12 cellular contexts compared by ENCODE assay signal in genomic region chr2:71156531-71156930, GRCh38. TPM values are rescaled to one million over a fixed set of nuclear protein-coding genes. Genes with fewer than 3 reads are reported as not detected.
DNase-seq lines count a peak whose midpoint lies in the region; ATAC-seq and TF ChIP-seq lines count a peak whose summit lies in the region.
"Had no signal": no experiment of that assay in that cellular context is flagged by ENCODE, and none has a peak within 500 bp of the region (broad histone marks: within the 10 kb centered on the region; RNA-seq: fewer than 3 reads in every experiment).

No MANE protein-coding gene starts in this region.

- 79% methylated on average over 5 of the region's 5 CpGs for WGBS in mesenchymal stem cell

- H4K8ac ChIP-seq in mesenchymal stem cell (ENCODE audit: low read length) = no peak overlapping the region

- peak overlapping the region; percentile 59 for H3K9ac ChIP-seq in mesenchymal stem cell (ENCODE audit: low read length)

- no peak overlapping the region for H3K27ac ChIP-seq in RWPE2 (ENCODE audit: poor library complexity, severe bottlenecking)
- no peak overlapping the region for H3K27ac ChIP-seq in mesenchymal stem cell (ENCODE audit: low read length, poor library complexity, severe bottlenecking)

- no peaks in the 10 kb centered on the region for H3K4me1 ChIP-seq in RWPE2 (ENCODE audit: insufficient read depth, poor library complexity, severe bottlenecking)
- H3K4me1 ChIP-seq in mesenchymal stem cell (ENCODE audit: control insufficient read depth, insufficient read depth, low read depth, low read length) = peaks cover 7% of the 10 kb centered on the region

- no peak overlapping the region for H3K4me3 ChIP-seq in RWPE2 (ENCODE audit: severe bottlenecking)
- H3K4me3 ChIP-seq in mesenchymal stem cell (ENCODE audit: insufficient read depth in 1 of 2, low read depth in 1 of 2, low read length in 2 of 2) = peak overlapping the region in 1 of 2 experiments; percentile 76
- H3K4me3 ChIP-seq: lung had no signal

- CTCF ChIA-PET in T-cell (lab: Charles Lee) = interaction anchor here (0.6 to 1.5 kb wide), 4 partner anchors 12 to 175 kb away, joined by 3 read pairs; partner anchors contain the start of gene ZNF638 (in 1 of the 2)

- H3K27me3 Mint-ChIP-seq in nephron progenitor cell (ENCODE audit: low read depth, poor library complexity) (peaks cover 19% of the 10 kb centered on the region), T-cell (peaks cover 4 to 11% of the 10 kb centered on the region in 2 donors)

- H3K36me3 Mint-ChIP-seq in nephron progenitor cell (ENCODE audit: low read depth) (no peaks in the 10 kb centered on the region), T-cell (no peaks in the 10 kb centered on the region)

- H3K36me3 ChIP-seq in RWPE2 (ENCODE audit: low read depth) = no peaks in the 10 kb centered on the region
- H3K36me3 ChIP-seq in mesenchymal stem cell (ENCODE audit: control insufficient read depth in 1 of 2, insufficient read depth in 2 of 2, low read depth in 1 of 2, low read length in 2 of 2) = no peaks in the 10 kb centered on the region

- H3K23ac ChIP-seq in mesenchymal stem cell (ENCODE audit: low read length in 2 of 2) = no peak overlapping the region

- H3K4me1 Mint-ChIP-seq in nephron progenitor cell (peaks cover 14% of the 10 kb centered on the region), T-cell (peaks cover 6 to 9% (median 8%) of the 10 kb centered on the region in 3 donors)

- no peak overlapping the region for H3K4me3 Mint-ChIP-seq in nephron progenitor cell
- no peak overlapping the region for H3K4me3 Mint-ChIP-seq in T-cell
- H3K4me3 Mint-ChIP-seq: stimulated activated naive CD8-positive, alpha-beta T cell treated with anti-CD3 and anti-CD28 coated beads, Interleukin-15, Interleukin-2, amounts not matched to agents 100 ng/mL and 50 ng/mL, for 24 hours had no signal

- H3K27me3 ChIP-seq in RWPE2 (ENCODE audit: insufficient read depth, poor library complexity, severe bottlenecking) = no peaks in the 10 kb centered on the region
- H3K27me3 ChIP-seq in mesenchymal stem cell (ENCODE audit: control insufficient read depth in 1 of 2, insufficient read depth in 1 of 2, low read length in 2 of 2) = peaks cover 33 to 38% of the 10 kb centered on the region in 2 experiments

- no peak overlapping the region for H2BK12ac ChIP-seq in mesenchymal stem cell (ENCODE audit: low read length in 2 of 2)

- H2BK5ac ChIP-seq in mesenchymal stem cell (ENCODE audit: low read depth, low read length, poor library complexity, severe bottlenecking) = no peak overlapping the region

- H3K79me1 ChIP-seq in mesenchymal stem cell (replicated peaks; ENCODE audit: low read length, poor library complexity, severe bottlenecking) = no peaks in the 10 kb centered on the region

- no peaks in the 10 kb centered on the region for H3K9me3 ChIP-seq in RWPE2 (ENCODE audit: severe bottlenecking)
- H3K9me3 ChIP-seq in mesenchymal stem cell (ENCODE audit: control insufficient read depth, low read length) = no peaks in the 10 kb centered on the region

- H3K4me2 ChIP-seq in mesenchymal stem cell (ENCODE audit: low read length, poor library complexity, severe bottlenecking) = no peak overlapping the region

- TF ChIP-seq CTCF in RWPE2 (IDR thresholded peaks at IDR 0.05; ENCODE audit: poor library complexity, severe bottlenecking) = no peak
- TF ChIP-seq CTCF in nephron progenitor cell (IDR thresholded peaks at IDR 0.05) = no peak

- POLR2A ChIA-PET in T-cell (lab: Charles Lee) = no interaction called here

- H2BK120ac ChIP-seq in mesenchymal stem cell (ENCODE audit: low read depth, low read length) = no peak overlapping the region

- no peak overlapping the region for H4K91ac ChIP-seq in mesenchymal stem cell (ENCODE audit: low read length)

- H3K9me3 Mint-ChIP-seq in nephron progenitor cell (peaks cover 5% of the 10 kb centered on the region), T-cell (no peaks in the 10 kb centered on the region)
- H3K9me3 Mint-ChIP-seq: stimulated activated naive CD8-positive, alpha-beta T cell treated with anti-CD3 and anti-CD28 coated beads, Interleukin-15, Interleukin-2, amounts not matched to agents 100 ng/mL and 50 ng/mL, for 24 hours had no signal

- peak; percentile 18 for DNase-seq in DMS79 (lab: John Stamatoyannopoulos, UW)
- peak; percentile 59 for DNase-seq in NCI-H1436 (lab: John Stamatoyannopoulos, UW)
- DNase-seq in RWPE2 (ENCODE audit: low spot score) = no peak
- peak; percentile 2 for DNase-seq in mesenchymal stem cell
- DNase-seq in nephron progenitor cell = no peak
- no peak for DNase-seq in NCI-H2196 treated with DMSO at 0.1 percent for 48 hours (lab: John Stamatoyannopoulos, UW; ENCODE audit: unreplicated experiment)
- no peak for DNase-seq in T-cell
- DNase-seq: activated CD4-positive, alpha-beta T cell treated with anti-CD3 and anti-CD28 coated beads for 48 hours; erythroblast had no signal

- H3K14ac ChIP-seq in mesenchymal stem cell (ENCODE audit: low read length in 2 of 2) = no peak overlapping the region

- H3K27ac Mint-ChIP-seq in nephron progenitor cell (no peak overlapping the region), T-cell (no peak overlapping the region)
- H3K27ac Mint-ChIP-seq: stimulated activated naive CD8-positive, alpha-beta T cell treated with anti-CD3 and anti-CD28 coated beads, Interleukin-15, Interleukin-2, amounts not matched to agents 100 ng/mL and 50 ng/mL, for 24 hours had no signal

- no peak overlapping the region for H2AFZ ChIP-seq in mesenchymal stem cell (ENCODE audit: low read depth, low read length)

- ATAC-seq in RWPE2 (ENCODE audit: low read depth) (peak; percentile 46), HG03108 (IDR thresholded peaks at IDR 0.05; ENCODE audit: unreplicated experiment) (no peak), T-cell (replicated peaks in 1 of 4) (no peak)

- no peak overlapping the region for H3K4ac ChIP-seq in mesenchymal stem cell (ENCODE audit: low read depth in 1 of 2, low read length in 2 of 2)

- H2AK5ac ChIP-seq in mesenchymal stem cell (ENCODE audit: low read length, severe bottlenecking) = no peak overlapping the region

- H2BK15ac ChIP-seq in mesenchymal stem cell (ENCODE audit: low read depth, poor library complexity, severe bottlenecking) = no peak overlapping the region

- H3K18ac ChIP-seq in mesenchymal stem cell (ENCODE audit: low read depth in 1 of 2, low read length in 2 of 2) = no peak overlapping the region

RNA-seq across cellular contexts. Expression of gene MPHOSPH10, which starts 26.1 kb away (rescaled TPM):
- polyA plus RNA-seq in mesenchymal stem cell (2013, experiment 1 of 2) = 35.2 TPM
- polyA plus RNA-seq in mesenchymal stem cell (2013, experiment 2 of 2) = 33.6 TPM
- total RNA-seq in T-cell = 10 to 100 TPM; 34.8 to 49.6 (median 39.9) TPM

RNA-seq across cellular contexts. Expression of gene MCEE, which starts 26.5 kb away (rescaled TPM):
- polyA plus RNA-seq in mesenchymal stem cell (2013, experiment 1 of 2) = 23.3 TPM
- 21.9 TPM for polyA plus RNA-seq in mesenchymal stem cell (2013, experiment 2 of 2)
- 10 to 100 TPM; 13.7 to 22.4 (median 19.5) TPM for total RNA-seq in T-cell

Comparison
In these comparisons a context has a peak if more than half of its experiments do, and no peak if none do; other contexts are left out.
1. DNase-seq: peak in DMS79 (single experiment), NCI-H1436 (single experiment) and mesenchymal stem cell (single experiment); none in RWPE2 (single experiment), nephron progenitor cell (single experiment), NCI-H2196 treated with DMSO at 0.1 percent for 48 hours (single experiment) and T-cell (0 of 34).